Comparison of ENCODE assay signal across 8 cellular contexts in the genomic region with DNA sequence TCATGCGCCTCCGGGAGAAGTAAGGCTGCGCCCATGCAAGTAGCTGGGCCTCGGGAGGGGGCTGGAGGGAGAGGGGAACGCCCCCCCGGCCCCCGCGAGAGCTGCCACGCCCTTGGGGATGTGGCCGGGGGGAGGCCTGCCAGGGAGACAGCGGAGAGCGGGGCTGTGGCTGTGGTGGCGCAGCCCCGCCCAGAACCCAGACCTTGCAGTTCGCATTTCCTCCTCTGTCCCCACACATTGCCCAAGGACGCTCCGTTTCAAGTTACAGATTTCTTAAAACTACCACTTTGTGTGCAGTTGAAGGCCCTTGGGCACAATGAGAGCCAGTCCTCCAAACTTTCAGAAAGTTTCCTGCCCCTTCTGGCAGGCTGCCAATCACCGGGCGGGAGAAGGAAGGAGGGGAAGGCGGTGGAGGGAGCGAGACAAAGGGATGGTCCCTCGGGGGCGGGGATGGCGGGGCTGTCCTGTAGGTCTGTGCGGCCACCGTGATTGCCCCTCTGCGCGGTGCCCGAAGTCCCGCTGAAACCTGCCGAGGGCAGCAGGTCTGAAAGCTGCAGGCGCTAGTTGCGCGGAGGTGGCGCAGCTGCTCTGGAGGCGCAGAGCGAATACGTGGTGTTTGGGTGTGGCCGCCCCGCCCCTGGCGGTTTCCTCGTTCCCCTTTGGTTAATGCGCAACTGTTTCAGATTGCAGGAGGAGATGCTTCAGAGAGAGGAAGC. TPM values are rescaled to one million over a fixed set of nuclear protein-coding genes. Genes with fewer than 3 reads are reported as not detected.
DNase-seq lines count a peak whose midpoint lies in the region; ATAC-seq lines count a peak whose summit lies in the region.

No MANE protein-coding gene starts in this region.

- H3K27me3 ChIP-seq in mesenchymal stem cell (ENCODE audit: control insufficient read depth in 1 of 2, insufficient read depth in 1 of 2, low read length in 2 of 2) = no peaks in the 10 kb centered on the region

- peak overlapping the region; percentile 84 for H2BK5ac ChIP-seq in mesenchymal stem cell (ENCODE audit: low read depth, low read length, poor library complexity, severe bottlenecking)

- no peak overlapping the region for H2AFZ ChIP-seq in mesenchymal stem cell (ENCODE audit: low read depth, low read length)

- no peak overlapping the region for H3K4me2 ChIP-seq in mesenchymal stem cell (ENCODE audit: low read length, poor library complexity, severe bottlenecking)

- H3K4ac ChIP-seq in mesenchymal stem cell (ENCODE audit: low read depth in 1 of 2, low read length in 2 of 2) = peak overlapping the region; percentile 52 to 94

- peaks cover 30 to 56% of the 10 kb centered on the region in 2 experiments for H3K36me3 ChIP-seq in mesenchymal stem cell (ENCODE audit: control insufficient read depth in 1 of 2, insufficient read depth in 2 of 2, low read depth in 1 of 2, low read length in 2 of 2)

- peak overlapping the region; percentile 84 for H3K27ac ChIP-seq in mesenchymal stem cell (ENCODE audit: low read length, poor library complexity, severe bottlenecking)

- H3K79me1 ChIP-seq in mesenchymal stem cell (replicated peaks; ENCODE audit: low read length, poor library complexity, severe bottlenecking) = peaks cover 5% of the 10 kb centered on the region

- H3K23ac ChIP-seq in mesenchymal stem cell (ENCODE audit: low read length in 2 of 2) = peak overlapping the region in 1 of 2 experiments; percentile 85

- H2BK120ac ChIP-seq in mesenchymal stem cell (ENCODE audit: low read depth, low read length) = peak overlapping the region; percentile 21

- peak; percentile 86 for DNase-seq in A172 (ENCODE audit: low spot score)
- peak; percentile 80 for DNase-seq in NCI-H226
- DNase-seq in activated CD4-positive, alpha-beta T cell treated with anti-CD3 and anti-CD28 coated beads, Interleukin-2, amount 50 U/mL, for 4 hours = peak; percentile 83 to 86
- DNase-seq in ecto neural progenitor cell (ENCODE audit: low spot score) = peak; percentile 85
- peak; percentile 70 for DNase-seq in mesenchymal stem cell
- DNase-seq in stimulated activated CD8-positive, alpha-beta memory T cell treated with anti-CD3 and anti-CD28 coated beads, Interleukin-2, amount 100 ng/mL, for 1 hour (ENCODE audit: low read depth in 2 of 2) = peak; percentile 77

- peak overlapping the region; percentile 83 to 97 for H3K18ac ChIP-seq in mesenchymal stem cell (ENCODE audit: low read depth in 1 of 2, low read length in 2 of 2)

- H2BK15ac ChIP-seq in mesenchymal stem cell (ENCODE audit: low read depth, poor library complexity, severe bottlenecking) = peak overlapping the region; percentile 73

- H3K9me3 ChIP-seq in mesenchymal stem cell (ENCODE audit: control insufficient read depth, low read length) = no peaks in the 10 kb centered on the region

- peak overlapping the region; percentile 97 for H4K91ac ChIP-seq in mesenchymal stem cell (ENCODE audit: low read length)

- peak overlapping the region; percentile 72 to 98 for H3K4me3 ChIP-seq in mesenchymal stem cell (ENCODE audit: insufficient read depth in 1 of 2, low read depth in 1 of 2, low read length in 2 of 2)

- peaks cover 11% of the 10 kb centered on the region for H3K4me1 ChIP-seq in mesenchymal stem cell (ENCODE audit: control insufficient read depth, insufficient read depth, low read depth, low read length)

- peak overlapping the region; percentile 67 for H2AK5ac ChIP-seq in mesenchymal stem cell (ENCODE audit: low read length, severe bottlenecking)

- under 1% methylated on average over 40 of the region's 43 CpGs for WGBS in mesenchymal stem cell

- peak overlapping the region; percentile 89 for H4K8ac ChIP-seq in mesenchymal stem cell (ENCODE audit: low read length)

- H3K9ac ChIP-seq in mesenchymal stem cell (ENCODE audit: low read length) = peak overlapping the region; percentile 99

- H3K14ac ChIP-seq in mesenchymal stem cell (ENCODE audit: low read length in 2 of 2) = peak overlapping the region; percentile 81 to 100

- ATAC-seq in GM18520 (IDR thresholded peaks at IDR 0.05; ENCODE audit: unreplicated experiment) (peak; percentile 31), HG03039 (IDR thresholded peaks at IDR 0.05; ENCODE audit: unreplicated experiment) (peak; percentile 52)

- peak overlapping the region in 1 of 2 experiments; percentile 16 for H2BK12ac ChIP-seq in mesenchymal stem cell (ENCODE audit: low read length in 2 of 2)

RNA-seq across cellular contexts. Expression of gene VIM, which starts 2.1 kb away (rescaled TPM):
- total RNA-seq in A172 (2014; rRNA removed; shearing (Covaris generic)) = 4,251 and 5,299 TPM in 2 replicates
- polyA plus RNA-seq in mesenchymal stem cell (2013, experiment 1 of 2) = 5,108 TPM
- polyA plus RNA-seq in mesenchymal stem cell (2013, experiment 2 of 2) = 5,084 TPM

RNA-seq across cellular contexts. Expression of gene TRDMT1, which starts 28.7 kb away (rescaled TPM):
- 4.3 and 5.9 TPM in 2 replicates for total RNA-seq in A172 (2014; rRNA removed; shearing (Covaris generic))
- polyA plus RNA-seq in mesenchymal stem cell (2013, experiment 1 of 2) = 4.6 TPM
- polyA plus RNA-seq in mesenchymal stem cell (2013, experiment 2 of 2) = 4.0 TPM

Comparison
In these comparisons a context has a peak if more than half of its experiments do, and no peak if none do; other contexts are left out.
1. Peak in every context shown above with its lines: DNase-seq, ATAC-seq, H3K4me3 ChIP-seq and H3K27ac ChIP-seq.